ENCODE assay signal across 15 cellular contexts in the genomic region with DNA sequence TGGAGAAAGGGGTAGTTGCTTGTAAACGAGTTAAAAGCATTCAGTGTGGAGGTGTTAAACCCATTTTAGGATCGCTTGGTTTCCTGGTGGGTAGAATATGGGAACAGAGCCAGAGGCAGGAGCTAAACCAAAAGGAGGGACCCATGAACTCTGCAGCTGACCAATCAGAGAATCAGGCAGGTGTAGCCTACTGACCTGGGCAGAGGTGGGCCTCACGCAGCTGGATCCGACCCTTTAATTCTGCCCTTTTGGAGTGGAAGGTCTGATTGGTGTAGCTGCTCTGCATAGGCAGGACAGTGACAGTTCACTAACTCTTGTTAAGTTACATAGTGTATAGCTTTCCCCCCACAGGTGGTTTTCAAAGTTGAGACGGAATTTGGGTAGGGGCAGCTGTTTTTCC.
DNase-seq lines count a peak whose midpoint lies in the region; ATAC-seq and TF ChIP-seq lines count a peak whose summit lies in the region.
"Had no signal": no experiment of that assay in that cellular context is flagged by ENCODE, and none has a peak within 500 bp of the region (broad histone marks: within the 10 kb centered on the region; RNA-seq: fewer than 3 reads in every experiment).

No MANE protein-coding gene starts in this region.

- intact Hi-C loops in activated CD8-positive, alpha-beta T cell treated with anti-CD3 and anti-CD28 coated beads for 36 hours (cut with micrococcal nuclease) = no loop called here

- POLR2A ChIA-PET in activated CD8-positive, alpha-beta T cell treated with anti-CD3 and anti-CD28 coated beads for 36 hours (lab: Charles Lee) = interaction anchor here (0.6 kb wide), 1 partner anchor 281 kb away, joined by 3 read pairs; no protein-coding TSS in a partner anchor

- no peaks in the 10 kb centered on the region for H3K9me3 Mint-ChIP-seq in activated naive CD8-positive, alpha-beta T cell (ENCODE audit: low read depth)
- no peaks in the 10 kb centered on the region for H3K9me3 Mint-ChIP-seq in activated naive CD8-positive, alpha-beta T cell treated with anti-CD3 and anti-CD28 coated beads, Interleukin-2, amount 50 U/mL, for 24 hours
- no peaks in the 10 kb centered on the region for H3K9me3 Mint-ChIP-seq in activated CD8-positive, alpha-beta T cell treated with anti-CD3 and anti-CD28 coated beads for 36 hours
- H3K9me3 Mint-ChIP-seq in naive B cell = no peaks in the 10 kb centered on the region
- H3K9me3 Mint-ChIP-seq: neural crest cell had no signal

- H3K36me3 Mint-ChIP-seq in activated naive CD8-positive, alpha-beta T cell = peaks cover 22% of the 10 kb centered on the region
- peaks cover 30% of the 10 kb centered on the region for H3K36me3 Mint-ChIP-seq in activated naive CD8-positive, alpha-beta T cell treated with anti-CD3 and anti-CD28 coated beads, Interleukin-2, amount 50 U/mL, for 24 hours (ENCODE audit: low read depth)
- H3K36me3 Mint-ChIP-seq in activated CD8-positive, alpha-beta T cell treated with anti-CD3 and anti-CD28 coated beads for 36 hours (ENCODE audit: low read depth) = peaks cover 40% of the 10 kb centered on the region
- peaks cover 17 to 26% of the 10 kb centered on the region in 2 donors for H3K36me3 Mint-ChIP-seq in naive B cell

- ATAC-seq in activated naive CD8-positive, alpha-beta T cell treated with anti-CD3 and anti-CD28 coated beads, Interleukin-2, amount 50 U/mL, for 24 hours = no peak
- no peak for ATAC-seq in activated CD8-positive, alpha-beta T cell treated with anti-CD3 and anti-CD28 coated beads for 36 hours
- ATAC-seq in naive B cell (ENCODE audit: low read depth in 2 of 2) = no peak
- no peak for ATAC-seq in HG03378 (IDR thresholded peaks at IDR 0.05; ENCODE audit: unreplicated experiment)
- ATAC-seq in HG02642 (IDR thresholded peaks at IDR 0.05; ENCODE audit: poor library complexity, unreplicated experiment) = no peak

- H3K4me1 Mint-ChIP-seq in activated naive CD8-positive, alpha-beta T cell (ENCODE audit: low read depth) = peaks cover 72% of the 10 kb centered on the region
- peaks cover 66% of the 10 kb centered on the region for H3K4me1 Mint-ChIP-seq in activated naive CD8-positive, alpha-beta T cell treated with anti-CD3 and anti-CD28 coated beads, Interleukin-2, amount 50 U/mL, for 24 hours
- H3K4me1 Mint-ChIP-seq in activated CD8-positive, alpha-beta T cell treated with anti-CD3 and anti-CD28 coated beads for 36 hours (ENCODE audit: low read depth) = peaks cover 75% of the 10 kb centered on the region
- peaks cover 12 to 22% (median 17%) of the 10 kb centered on the region in 3 donors for H3K4me1 Mint-ChIP-seq in naive B cell

- H3K4me3 Mint-ChIP-seq in activated naive CD8-positive, alpha-beta T cell = no peak overlapping the region
- no peak overlapping the region for H3K4me3 Mint-ChIP-seq in activated naive CD8-positive, alpha-beta T cell treated with anti-CD3 and anti-CD28 coated beads, Interleukin-2, amount 50 U/mL, for 24 hours
- no peak overlapping the region for H3K4me3 Mint-ChIP-seq in activated CD8-positive, alpha-beta T cell treated with anti-CD3 and anti-CD28 coated beads for 36 hours
- H3K4me3 Mint-ChIP-seq in naive B cell = no peak overlapping the region
- H3K4me3 Mint-ChIP-seq: neural crest cell had no signal

- H3K27ac ChIP-seq in coronary artery = peak overlapping the region in 1 of 2 donors; percentile 52
- H3K27ac ChIP-seq: right lobe of liver had no signal

- DNase-seq in activated naive CD8-positive, alpha-beta T cell treated with anti-CD3 and anti-CD28 coated beads, Interleukin-2, amount 50 U/mL, for 24 hours = no peak
- DNase-seq in activated CD8-positive, alpha-beta T cell treated with anti-CD3 and anti-CD28 coated beads for 36 hours = no peak
- DNase-seq in naive B cell (no peak), DMS53 treated with DMSO at 0.1 percent for 48 hours (lab: John Stamatoyannopoulos, UW; ENCODE audit: unreplicated experiment) (no peak), coronary artery (ENCODE audit: low spot score) (no peak)
- DNase-seq: activated T-cell treated with anti-CD3 and anti-CD28 coated beads, Interleukin-2, amount 50 U/mL, for 1 hour; NCI-H1417 treated with DMSO at 0.1 percent for 48 hours; NCI-H446 treated with DMSO at 0.1 percent for 48 hours; SK-N-SH; stimulated activated CD4-positive, alpha-beta T cell treated with anti-CD3 and anti-CD28 coated beads, Interleukin-4, amount 100 ng/mL, for 1 hour had no signal

- H3K27me3 Mint-ChIP-seq in activated naive CD8-positive, alpha-beta T cell = no peaks in the 10 kb centered on the region
- no peaks in the 10 kb centered on the region for H3K27me3 Mint-ChIP-seq in activated naive CD8-positive, alpha-beta T cell treated with anti-CD3 and anti-CD28 coated beads, Interleukin-2, amount 50 U/mL, for 24 hours
- H3K27me3 Mint-ChIP-seq in activated CD8-positive, alpha-beta T cell treated with anti-CD3 and anti-CD28 coated beads for 36 hours = no peaks in the 10 kb centered on the region
- no peaks in the 10 kb centered on the region for H3K27me3 Mint-ChIP-seq in naive B cell

- no peak for TF ChIP-seq CTCF in activated CD8-positive, alpha-beta T cell treated with anti-CD3 and anti-CD28 coated beads for 36 hours (IDR thresholded peaks at IDR 0.05)
- TF ChIP-seq CTCF in coronary artery (IDR thresholded peaks at IDR 0.05) = no peak

- peak overlapping the region; percentile 78 for H3K27ac Mint-ChIP-seq in activated naive CD8-positive, alpha-beta T cell
- no peak overlapping the region for H3K27ac Mint-ChIP-seq in activated naive CD8-positive, alpha-beta T cell treated with anti-CD3 and anti-CD28 coated beads, Interleukin-2, amount 50 U/mL, for 24 hours
- peak overlapping the region; percentile 55 for H3K27ac Mint-ChIP-seq in activated CD8-positive, alpha-beta T cell treated with anti-CD3 and anti-CD28 coated beads for 36 hours
- H3K27ac Mint-ChIP-seq in naive B cell = peak overlapping the region in 5 of 6 donors; percentile 10 to 73 (median 71)

- CTCF ChIA-PET in activated CD8-positive, alpha-beta T cell treated with anti-CD3 and anti-CD28 coated beads for 36 hours (lab: Charles Lee) = interaction anchor here (0.7 to 11.9 kb wide), 11 partner anchors 11 to 214 kb away, joined by 3 to 141 read pairs (median 4); no protein-coding TSS in a partner anchor

- no peak overlapping the region for H3K4me3 ChIP-seq in coronary artery
- H3K4me3 ChIP-seq: right lobe of liver had no signal
